26 cellular contexts compared by ENCODE assay signal in genomic region chr7:157505646-157506045, GRCh38.
"Had no signal": no experiment of that assay in that cellular context is flagged by ENCODE, and none has a peak within 500 bp of the region (broad histone marks: within the 10 kb centered on the region; RNA-seq: fewer than 3 reads in every experiment).

No MANE protein-coding gene starts in this region.

- ATAC-seq: activated CD8-positive, alpha-beta T cell treated with anti-CD3 and anti-CD28 coated beads for 36 hours; activated naive CD4-positive, alpha-beta T cell treated with anti-CD3 and anti-CD28 coated beads, Interleukin-2, amount 50 U/mL, for 72 hours; effector memory CD8-positive, alpha-beta T cell; foreskin keratinocyte; gastrocnemius medialis; heart left ventricle had no signal

- H3K27me3 ChIP-seq: ascending aorta, cardiac muscle cell, foreskin keratinocyte had no signal

- H3K9me3 ChIP-seq: ascending aorta, breast epithelium, gastrocnemius medialis had no signal

- H3K9me3 Mint-ChIP-seq: effector memory CD8-positive, alpha-beta T cell had no signal

- H3K27ac ChIP-seq: ascending aorta, breast epithelium, cardiac muscle cell, coronary artery, dorsolateral prefrontal cortex, esophagus muscularis mucosa, foreskin keratinocyte, gastrocnemius medialis, heart left ventricle had no signal

- H3K36me3 ChIP-seq: ascending aorta, breast epithelium, cardiac muscle cell, esophagus muscularis mucosa, gastrocnemius medialis, heart left ventricle had no signal

- H3K4me3 ChIP-seq: ascending aorta, breast epithelium, cardiac muscle cell, coronary artery, dorsolateral prefrontal cortex, esophagus muscularis mucosa, gastrocnemius medialis, heart left ventricle had no signal

- DNase-seq: activated CD4-positive, alpha-beta T cell treated with anti-CD3 and anti-CD28 coated beads for 48 hours; activated CD4-positive, alpha-beta T cell treated with anti-CD3 and anti-CD28 coated beads, Interleukin-2, amount 50 U/mL, for 1 hour; activated CD4-positive, alpha-beta T cell treated with anti-CD3 and anti-CD28 coated beads, Interleukin-2, amount 50 U/mL, for 48 hours; activated CD8-positive, alpha-beta T cell treated with anti-CD3 and anti-CD28 coated beads for 36 hours; activated gamma-delta T cell; activated naive CD4-positive, alpha-beta T cell; activated naive CD4-positive, alpha-beta T cell treated with anti-CD3 and anti-CD28 coated beads, Interleukin-2, amount 10 ng/mL, durations not matched to agents 7 days and 5 days; central memory CD4-positive, alpha-beta T cell; effector CD4-positive, alpha-beta T cell; effector memory CD8-positive, alpha-beta T cell; erythroblast; foreskin keratinocyte; gastrocnemius medialis; glutamatergic neuron; heart left ventricle; T-helper 1 cell had no signal

- H3K4me3 Mint-ChIP-seq: activated CD8-positive, alpha-beta T cell treated with anti-CD3 and anti-CD28 coated beads for 36 hours; activated naive CD4-positive, alpha-beta T cell treated with anti-CD3 and anti-CD28 coated beads, Interleukin-2, amount 10 ng/mL, durations not matched to agents 7 days and 5 days; activated naive CD8-positive, alpha-beta T cell treated with anti-CD3 and anti-CD28 coated beads, Interleukin-2, amount 10 ng/mL, durations not matched to agents 7 days and 5 days; brain; dendritic cell treated with granulocyte-macrophage colony-stimulating factor and Interleukin-4, amounts not matched to agents 40 ng/mL and 50 ng/mL, for 4 days; effector memory CD8-positive, alpha-beta T cell had no signal

- H3K4me1 ChIP-seq: ascending aorta, breast epithelium, esophagus muscularis mucosa, foreskin keratinocyte, gastrocnemius medialis had no signal

- H3K27ac Mint-ChIP-seq: activated CD8-positive, alpha-beta T cell treated with anti-CD3 and anti-CD28 coated beads for 36 hours; activated naive CD4-positive, alpha-beta T cell treated with anti-CD3 and anti-CD28 coated beads, Interleukin-2, amount 10 ng/mL, durations not matched to agents 7 days and 5 days; activated naive CD4-positive, alpha-beta T cell treated with anti-CD3 and anti-CD28 coated beads, Interleukin-2, amount 50 U/mL, for 72 hours; activated naive CD8-positive, alpha-beta T cell treated with anti-CD3 and anti-CD28 coated beads, Interleukin-2, amount 10 ng/mL, durations not matched to agents 7 days and 5 days; brain; dendritic cell treated with granulocyte-macrophage colony-stimulating factor and Interleukin-4, amounts not matched to agents 40 ng/mL and 50 ng/mL, for 4 days had no signal
